ENCODE assay signal across 19 cellular contexts in genomic region chr2:7338961-7339360, GRCh38.
"Had no signal": no experiment of that assay in that cellular context is flagged by ENCODE, and none has a peak within 500 bp of the region (broad histone marks: within the 10 kb centered on the region; RNA-seq: fewer than 3 reads in every experiment).

No MANE protein-coding gene starts in this region.

- ATAC-seq: Right ventricle myocardium inferior, SK-N-SH treated with all-trans-retinoic acid at 6 μM for 48 hours had no signal

- H3K4me3 ChIP-seq: MG63, SJCRH30 had no signal

- DNase-seq: KBM-7; MG63; NCI-H1092; NCI-H1105 treated with DMSO at 0.1 percent for 48 hours; NCI-H1417 treated with DMSO at 0.1 percent for 48 hours; NCI-H146; NCI-H1694 treated with DMSO at 0.1 percent for 48 hours; NCI-H1930; NCI-H2081; NCI-H2107; NCI-H2227 treated with DMSO at 0.1 percent for 48 hours; NCI-H526 treated with DMSO at 0.1 percent for 48 hours; NCI-H748 treated with DMSO at 0.1 percent for 48 hours; NK-92 treated with Interleukin-12 subunit alpha and Interleukin-12 subunit beta, amount 100 ng/mL, for 24 hours; SHP77 treated with DMSO at 0.1 percent for 48 hours; SJCRH30 had no signal

- H3K4me1 ChIP-seq: SJCRH30 had no signal

- H3K27ac ChIP-seq: RWPE1, SJCRH30 had no signal

- H3K36me3 ChIP-seq: MG63, SJCRH30 had no signal

- H3K27me3 ChIP-seq: MG63, SJCRH30 had no signal

- H3K9me3 ChIP-seq: MG63, SJCRH30 had no signal
